1 cellular context compared by ENCODE assay signal in the genomic region with DNA sequence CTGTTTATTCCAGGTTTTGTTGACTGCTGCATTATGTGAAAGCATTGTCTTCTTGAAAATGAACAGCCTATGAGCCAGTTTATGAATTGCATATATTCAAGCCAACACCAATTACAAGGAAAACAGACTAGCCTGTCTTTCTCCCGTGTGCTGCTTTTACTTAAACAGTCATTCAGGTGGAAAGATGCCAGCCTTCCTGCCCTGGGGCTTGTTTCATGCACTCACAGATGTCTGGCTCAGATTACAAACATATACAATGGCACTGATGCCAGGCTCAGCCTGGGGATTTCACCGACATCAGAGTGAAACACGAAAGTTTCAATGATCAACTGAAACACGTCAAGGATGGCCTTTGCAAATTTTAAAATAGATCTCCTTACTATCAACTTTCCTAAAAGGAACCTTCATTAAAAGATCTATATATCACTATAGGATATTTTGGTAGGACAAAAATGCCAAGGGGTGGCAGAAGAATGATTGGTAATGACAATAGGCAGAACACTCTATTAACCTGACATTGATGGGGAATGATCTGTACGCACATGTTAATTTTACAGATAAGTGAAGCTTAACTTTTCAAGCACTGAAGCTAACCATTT.
TF ChIP-seq lines count a peak whose summit lies in the region.

No MANE protein-coding gene starts in this region.

TF ChIP-seq in H1, 55 proteins besides CTCF, POLR2A, EP300 and RAD21 (continued from another document):
- TF ChIP-seq KDM1A (IDR thresholded peaks at IDR 0.05; ENCODE audit: borderline replicate concordance, low read length) (no peak), FOSL1 (IDR thresholded peaks at IDR 0.05; ENCODE audit: insufficient read depth, low read depth, low read length) (no peak)
- TF ChIP-seq, protein P1, sequence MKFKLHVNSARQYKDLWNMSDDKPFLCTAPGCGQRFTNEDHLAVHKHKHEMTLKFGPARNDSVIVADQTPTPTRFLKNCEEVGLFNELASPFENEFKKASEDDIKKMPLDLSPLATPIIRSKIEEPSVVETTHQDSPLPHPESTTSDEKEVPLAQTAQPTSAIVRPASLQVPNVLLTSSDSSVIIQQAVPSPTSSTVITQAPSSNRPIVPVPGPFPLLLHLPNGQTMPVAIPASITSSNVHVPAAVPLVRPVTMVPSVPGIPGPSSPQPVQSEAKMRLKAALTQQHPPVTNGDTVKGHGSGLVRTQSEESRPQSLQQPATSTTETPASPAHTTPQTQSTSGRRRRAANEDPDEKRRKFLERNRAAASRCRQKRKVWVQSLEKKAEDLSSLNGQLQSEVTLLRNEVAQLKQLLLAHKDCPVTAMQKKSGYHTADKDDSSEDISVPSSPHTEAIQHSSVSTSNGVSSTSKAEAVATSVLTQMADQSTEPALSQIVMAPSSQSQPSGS (IDR thresholded peaks at IDR 0.05; ENCODE audit: low read length): no peak
